Comparison of ENCODE assay signal across 1 cellular context in genomic region chr21:44482581-44483287, GRCh38.
TF ChIP-seq lines count a peak whose summit lies in the region.

No MANE protein-coding gene starts in this region.

TF ChIP-seq in HepG2, 621 proteins besides CTCF, POLR2A, EP300 and RAD21 (continued from another document and continues in another):
- no peak for TF ChIP-seq ZBTB40 (IDR thresholded peaks at IDR 0.05)
- TF ChIP-seq ZBTB40 (CRISPR knock-in tag; IDR thresholded peaks at IDR 0.05) = no peak
- TF ChIP-seq PHF8 (CRISPR knock-in tag; IDR thresholded peaks at IDR 0.05) = peak; percentile 41; the same call in 1 of the 2 replicates
- no peak for TF ChIP-seq ZNF766 (CRISPR knock-in tag; IDR thresholded peaks at IDR 0.05; ENCODE audit: borderline replicate concordance)
- TF ChIP-seq STAT6 (CRISPR knock-in tag; IDR thresholded peaks at IDR 0.05; ENCODE audit: borderline replicate concordance) = no peak; the same call in 1 of the 2 replicates
- peak; percentile 71; the same call in 1 of the 2 replicates for TF ChIP-seq ZNF775 (CRISPR knock-in tag; IDR thresholded peaks at IDR 0.05; ENCODE audit: borderline replicate concordance)
- TF ChIP-seq ZFP1 (CRISPR knock-in tag; IDR thresholded peaks at IDR 0.05) = no peak
- peak; percentile 26; the same call in 1 of the 2 replicates for TF ChIP-seq ZNF557 (CRISPR knock-in tag; IDR thresholded peaks at IDR 0.05)
- TF ChIP-seq PRDM15 (CRISPR knock-in tag; IDR thresholded peaks at IDR 0.05) = no peak
- no peak for TF ChIP-seq ZSCAN21 (CRISPR knock-in tag; IDR thresholded peaks at IDR 0.05; ENCODE audit: borderline replicate concordance)
- peak; percentile 81 for TF ChIP-seq ZNF280D (CRISPR knock-in tag; IDR thresholded peaks at IDR 0.05)
- TF ChIP-seq IRF9 (CRISPR knock-in tag; IDR thresholded peaks at IDR 0.05; ENCODE audit: borderline replicate concordance) = 0 out of 2 replicates have a peak, but pooled peaks have one; percentile 46
- TF ChIP-seq SAP130 (CRISPR knock-in tag; IDR thresholded peaks at IDR 0.05; ENCODE audit: low read depth) = peak; percentile 91
- TF ChIP-seq FOXK1 (CRISPR knock-in tag; IDR thresholded peaks at IDR 0.05; ENCODE audit: borderline replicate concordance, low read depth) = no peak
- TF ChIP-seq ELF3 (CRISPR knock-in tag; IDR thresholded peaks at IDR 0.05) = no peak; the same call in 1 of the 2 replicates
- TF ChIP-seq ZC3H4 (CRISPR knock-in tag; IDR thresholded peaks at IDR 0.05; ENCODE audit: borderline replicate concordance) = no peak
- no peak for TF ChIP-seq ATRX (CRISPR knock-in tag; IDR thresholded peaks at IDR 0.05; ENCODE audit: borderline replicate concordance)
- TF ChIP-seq TFDP2 (CRISPR knock-in tag; IDR thresholded peaks at IDR 0.05) = no peak
- TF ChIP-seq ZNF691 (CRISPR knock-in tag; IDR thresholded peaks at IDR 0.05; ENCODE audit: borderline replicate concordance, low read depth) = peak; percentile 37; the same call in 1 of the 2 replicates
- TF ChIP-seq ZNF468 (CRISPR knock-in tag; IDR thresholded peaks at IDR 0.05) = no peak
- TF ChIP-seq ATAD3A (CRISPR knock-in tag; IDR thresholded peaks at IDR 0.05) = no peak
- no peak for TF ChIP-seq SUZ12 (IDR thresholded peaks at IDR 0.05; ENCODE audit: low read depth, low read length)
- TF ChIP-seq MTA1 (CRISPR knock-in tag; IDR thresholded peaks at IDR 0.05; ENCODE audit: borderline replicate concordance) = peak; percentile 72
- TF ChIP-seq ZZZ3 (CRISPR knock-in tag; IDR thresholded peaks at IDR 0.05; ENCODE audit: borderline replicate concordance) = peak; percentile 36; the same call in 1 of the 2 replicates
- TF ChIP-seq AKAP8 (CRISPR knock-in tag; IDR thresholded peaks at IDR 0.05) = no peak
- no peak for TF ChIP-seq MATR3 (CRISPR knock-in tag; IDR thresholded peaks at IDR 0.05)
- no peak for TF ChIP-seq RBAK (CRISPR knock-in tag; IDR thresholded peaks at IDR 0.05)
- peak; percentile 28; the same call in 1 of the 2 replicates for TF ChIP-seq ISL2 (CRISPR knock-in tag; IDR thresholded peaks at IDR 0.05)
